In the genomic region with DNA sequence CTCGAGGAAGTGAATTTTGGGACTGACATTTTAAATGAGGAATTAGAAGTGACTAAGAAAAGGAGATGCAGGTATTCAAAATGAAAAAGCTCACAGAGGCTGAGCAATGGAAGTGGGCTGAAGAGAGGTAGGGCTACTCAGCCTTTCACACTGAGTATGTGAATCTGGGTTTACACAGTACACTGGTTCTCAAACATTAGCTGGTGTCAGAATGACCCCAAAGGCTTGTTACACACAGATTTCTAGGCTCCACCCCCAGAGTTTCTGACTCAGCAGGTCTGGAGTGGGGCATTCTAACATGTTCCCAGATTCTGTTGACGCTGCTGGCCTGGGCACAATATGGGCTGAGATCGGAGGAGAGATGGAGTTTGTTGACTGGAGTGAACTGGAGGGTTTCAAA, we compare ENCODE assay signal across 11 cellular contexts. TPM values are rescaled to one million over a fixed set of nuclear protein-coding genes. Genes with fewer than 3 reads are reported as not detected.
DNase-seq lines count a peak whose midpoint lies in the region; ATAC-seq, FAIRE-seq and TF ChIP-seq lines count a peak whose summit lies in the region.
"Had no signal": no experiment of that assay in that cellular context is flagged by ENCODE, and none has a peak within 500 bp of the region (broad histone marks: within the 10 kb centered on the region; RNA-seq: fewer than 3 reads in every experiment).

No MANE protein-coding gene starts in this region.

- TF ChIP-seq RAD21 in HepG2 (CRISPR knock-in tag; IDR thresholded peaks at IDR 0.05): no peak

- no peak overlapping the region for H2AFZ ChIP-seq in HepG2 (ENCODE audit: low read length)
- H2AFZ ChIP-seq in neural progenitor cell (replicated peaks): no peak overlapping the region

- H3K79me2 ChIP-seq in HepG2 (ENCODE audit: insufficient read depth, low read length): peaks cover 77% of the 10 kb centered on the region
- peaks cover 51% of the 10 kb centered on the region for H3K79me2 ChIP-seq in neural progenitor cell (ENCODE audit: low read depth)

- H3K4me2 ChIP-seq in HepG2 (ENCODE audit: low read depth, low read length) (peak overlapping the region; percentile 31), neural progenitor cell (no peak overlapping the region)
- H3K4me2 ChIP-seq: KMS-11 had no signal

- H3K4me1 ChIP-seq in HepG2 (ENCODE audit: insufficient read depth, low read length) (peaks cover 28% of the 10 kb centered on the region), neural progenitor cell (peaks cover 3% of the 10 kb centered on the region), mucosa of descending colon (ENCODE audit: low read depth) (no peaks in the 10 kb centered on the region)

- no peak overlapping the region for H3K9ac ChIP-seq in HepG2 (ENCODE audit: insufficient read depth, low read depth, low read length)
- H3K9ac ChIP-seq in neural progenitor cell: no peak overlapping the region
- H3K9ac ChIP-seq: KMS-11 had no signal

- H3K27me3 ChIP-seq in HepG2 (ENCODE audit: control insufficient read depth in 1 of 2, insufficient read depth in 2 of 2, low read length in 2 of 2) (no peaks in the 10 kb centered on the region), neural progenitor cell (no peaks in the 10 kb centered on the region)

- no peaks in the 10 kb centered on the region for H3K9me3 Mint-ChIP-seq in neural progenitor cell
- H3K9me3 Mint-ChIP-seq: effector memory CD8-positive, alpha-beta T cell had no signal

- intact Hi-C loops in HepG2 (cut with micrococcal nuclease; ENCODE audit: unreplicated experiment): no loop called here
- intact Hi-C loops in mucosa of descending colon (cut with DNase I, micrococcal nuclease): no loop called here

- H3K27ac ChIP-seq in HepG2 (ENCODE audit: extremely low read length, insufficient read depth, low read length): peak overlapping the region; percentile 41
- no peak overlapping the region for H3K27ac ChIP-seq in neural progenitor cell
- no peak overlapping the region for H3K27ac ChIP-seq in coronary artery
- H3K27ac ChIP-seq: KMS-11 had no signal

- H3K4me1 Mint-ChIP-seq in neural progenitor cell: peaks cover 2% of the 10 kb centered on the region

- 44% methylated on average over 3 of the region's 3 CpGs for WGBS in HepG2 (ENCODE audit: low lambda C conversion rate)

- H3K36me3 Mint-ChIP-seq in neural progenitor cell: no peaks in the 10 kb centered on the region

- H3K9me3 ChIP-seq in HepG2 (ENCODE audit: low read length) (no peaks in the 10 kb centered on the region), neural progenitor cell (ENCODE audit: low read depth) (no peaks in the 10 kb centered on the region), mucosa of descending colon (no peaks in the 10 kb centered on the region)

- ATAC-seq in GM18499 (IDR thresholded peaks at IDR 0.05; ENCODE audit: insufficient read depth, unreplicated experiment) (peak; percentile 47), HG02642 (IDR thresholded peaks at IDR 0.05; ENCODE audit: poor library complexity, unreplicated experiment) (peak; percentile 81), HepG2 (peak; percentile 95), mucosa of descending colon (no peak)
- ATAC-seq: effector memory CD8-positive, alpha-beta T cell had no signal

- peak; percentile 43 for DNase-seq in NCI-H69 (lab: John Stamatoyannopoulos, UW)
- DNase-seq in HepG2 (ENCODE audit: low spot score): peak; percentile 80
- DNase-seq in D721Med (ENCODE audit: insufficient read length, low spot score): no peak
- DNase-seq in neural progenitor cell (ENCODE audit: low spot score): no peak
- DNase-seq in mucosa of descending colon: no peak
- no peak for DNase-seq in coronary artery (ENCODE audit: low spot score)
- DNase-seq: effector memory CD8-positive, alpha-beta T cell; HFFc6 had no signal

- POLR2A ChIA-PET in HepG2 (lab: Yijun Ruan, JAX): interaction anchor here (1.1 to 1.3 kb wide), 2 partner anchors 33 to 38 kb away, joined by 3 to 4 read pairs; partner anchors contain the start of gene CADM1

- no peak overlapping the region for H3K4me3 Mint-ChIP-seq in neural progenitor cell
- H3K4me3 Mint-ChIP-seq: effector memory CD8-positive, alpha-beta T cell; HFFc6 had no signal

- BruUV-seq in HepG2 (replicated peaks; lab: Mats Ljungman, UMichigan): no TSS peak

- CTCF ChIA-PET in HepG2 (lab: Yijun Ruan, JAX; ENCODE audit: low intra/inter-chr PET ratio, low total read pairs): no interaction called here

- H3K4me3 ChIP-seq in HepG2 (replicated peaks in 1 of 3; ENCODE audit: insufficient read depth in 1 of 3, low read depth in 2 of 3, low read length in 3 of 3) (no peak overlapping the region), neural progenitor cell (no peak overlapping the region), mucosa of descending colon (no peak overlapping the region), coronary artery (no peak overlapping the region)

- TF ChIP-seq POLR2A in HepG2 (IDR thresholded peaks at IDR 0.05; ENCODE audit: insufficient read depth in 1 of 2, low read depth in 2 of 2, low read length in 2 of 2): no peak

- no peak overlapping the region for H3K27ac Mint-ChIP-seq in neural progenitor cell
- H3K27ac Mint-ChIP-seq: effector memory CD8-positive, alpha-beta T cell; HFFc6 had no signal

- in situ Hi-C loops in HepG2 (cut with HindIII; ENCODE audit: extremely low pct_ligation_motif_present, low pct_unique_long_range_greater_than_20kb): no loop called here

- H3F3A ChIP-seq in neural progenitor cell (ENCODE audit: low read depth): no peaks in the 10 kb centered on the region

- TF ChIP-seq EP300 in HepG2 (IDR thresholded peaks at IDR 0.05; ENCODE audit: low read depth in 2 of 2, low read length in 2 of 2) (peak in 1 of 2 experiments; percentile 17; a peak in 1 of 4 replicates), HepG2 (CRISPR knock-in tag; IDR thresholded peaks at IDR 0.05; ENCODE audit: borderline replicate concordance) (no peak)

- H4K20me1 ChIP-seq in HepG2 (ENCODE audit: insufficient read depth, low read length) (peaks cover 15% of the 10 kb centered on the region; the same call in 1 of the 2 replicates), neural progenitor cell (ENCODE audit: low read depth) (peaks cover 32% of the 10 kb centered on the region)

- H3K36me3 ChIP-seq in HepG2 (replicated peaks in 1 of 2; ENCODE audit: control insufficient read depth in 1 of 2, insufficient read depth in 2 of 2, low read length in 2 of 2) (no peaks in the 10 kb centered on the region; a peak in 2 of 5 replicates), neural progenitor cell (no peaks in the 10 kb centered on the region), mucosa of descending colon (ENCODE audit: low read depth) (no peaks in the 10 kb centered on the region)

- FAIRE-seq in HepG2 (lab: Jason Lieb, UNC) (peak; percentile 58), D721Med (lab: Jason Lieb, UNC) (no peak)

- H3K27me3 Mint-ChIP-seq in neural progenitor cell (ENCODE audit: insufficient read depth, low read depth): peaks cover 5% of the 10 kb centered on the region

- no peak for TF ChIP-seq CTCF in HepG2 (CRISPR knock-in tag; IDR thresholded peaks at IDR 0.05)
- TF ChIP-seq CTCF in D721Med (IDR thresholded peaks at IDR 0.05; ENCODE audit: insufficient read depth, missing control alignments): no peak
- no peak for TF ChIP-seq CTCF in neural progenitor cell (IDR thresholded peaks at IDR 0.05)
- TF ChIP-seq CTCF in mucosa of descending colon (IDR thresholded peaks at IDR 0.05): no peak
- TF ChIP-seq CTCF in coronary artery (IDR thresholded peaks at IDR 0.05): no peak

TF ChIP-seq in HepG2, 621 proteins besides CTCF, POLR2A, EP300 and RAD21 (continues in another document):
- peak; percentile 81 to 82 for TF ChIP-seq MAFK (conservative IDR thresholded peaks at IDR 0.05 in 1 of 2, IDR thresholded peaks at IDR 0.05 in 1 of 2; ENCODE audit: low read length in 2 of 2)
- peak; percentile 45; the same call in 1 of the 2 replicates for TF ChIP-seq ZMYM4 (CRISPR knock-in tag; IDR thresholded peaks at IDR 0.05)
- TF ChIP-seq RBM22 (optimal IDR thresholded peaks at IDR 0.05; ENCODE audit: low read length): peak; percentile 22
- TF ChIP-seq SALL1 (CRISPR knock-in tag; IDR thresholded peaks at IDR 0.05): 0 out of 2 replicates have a peak, but pooled peaks have one; percentile 38

RNA-seq across cellular contexts. Expression of gene CADM1, which starts 32.8 kb away (rescaled TPM):
- 62.2 and 122 TPM in 2 replicates for total RNA-seq in HepG2 (2016; rRNA removed; fragmentation: Illumina TruSeq; extraction: Trizol)
- total RNA-seq in HepG2 (2016; cell fraction: cytosol; rRNA removed; fragmentation: Illumina TruSeq; extraction: Trizol; ENCODE audit: low read depth): 20.6 and 22.4 TPM in 2 replicates
- 50.3 and 115 TPM in 2 replicates for total RNA-seq in HepG2 (2016; cell fraction: insoluble cytoplasmic fraction; rRNA removed; fragmentation: Illumina TruSeq; extraction: Trizol)
- total RNA-seq in HepG2 (2016; cell fraction: membrane; rRNA removed; fragmentation: Illumina TruSeq; extraction: Trizol): 22.9 and 28.5 TPM in 2 replicates
- total RNA-seq in HepG2 (2016; cell fraction: nucleus; rRNA removed; fragmentation: Illumina TruSeq; extraction: Trizol): 159 and 163 TPM in 2 replicates
- polyA plus RNA-seq in HepG2 (2011; rRNA removed): 61.6 and 71.3 TPM in 2 replicates
- polyA plus RNA-seq in HepG2 (2011; cell fraction: cytosol; rRNA removed): 52.5 and 58.8 TPM in 2 replicates
- polyA plus RNA-seq in HepG2 (2011; cell fraction: nucleus; rRNA removed): 32.4 and 35.9 TPM in 2 replicates
- 84.1 and 86.8 TPM in 2 replicates for polyA plus RNA-seq in HepG2 (2012)
- polyA plus RNA-seq in HepG2 (2016; cell fraction: cytosol; fragmentation: Illumina TruSeq; extraction: Trizol; ENCODE audit: low read depth): 8.7 and 9.1 TPM in 2 replicates
- polyA plus RNA-seq in HepG2 (2016; cell fraction: insoluble cytoplasmic fraction; fragmentation: Illumina TruSeq; extraction: Trizol; ENCODE audit: low read depth): 40.6 and 51.1 TPM in 2 replicates
- polyA plus RNA-seq in HepG2 (2016; cell fraction: membrane; fragmentation: Illumina TruSeq; extraction: Trizol; ENCODE audit: low read depth): 8.6 and 11.4 TPM in 2 replicates
- 126 and 127 TPM in 2 replicates for polyA plus RNA-seq in HepG2 (2016; cell fraction: nucleus; fragmentation: Illumina TruSeq; extraction: Trizol; ENCODE audit: insufficient read depth, low read depth)
- polyA minus RNA-seq in HepG2 (2011; rRNA and poly(A)+ RNA removed; ENCODE audit: low replicate concordance): 78.2 TPM in 1 of 2 replicates, not detected in the other
- polyA minus RNA-seq in HepG2 (2011; cell fraction: cytosol; rRNA and poly(A)+ RNA removed): 56.0 and 62.6 TPM in 2 replicates
- polyA minus RNA-seq in HepG2 (2011; cell fraction: nucleus; rRNA and poly(A)+ RNA removed): 161 and 188 TPM in 2 replicates
- total RNA-seq in neural progenitor cell (ENCODE audit: low replicate concordance): 117 and 123 TPM in 2 replicates
- 10 to 100 TPM in 1 of 3 donors, 1 to 10 TPM in 2; 4.3 to 20.2 (median 7.2) TPM for total RNA-seq in mucosa of descending colon
- total RNA-seq: HFFc6 had no signal

Comparison
In these comparisons a context has a peak if more than half of its experiments do, and no peak if none do; other contexts are left out.
1. DNase-seq: peak in NCI-H69 (single experiment) and HepG2 (single experiment); none in D721Med (single experiment), neural progenitor cell (single experiment), mucosa of descending colon (0 of 3) and coronary artery (single experiment).